Comparison of ENCODE assay signal across 8 cellular contexts in the genomic region with DNA sequence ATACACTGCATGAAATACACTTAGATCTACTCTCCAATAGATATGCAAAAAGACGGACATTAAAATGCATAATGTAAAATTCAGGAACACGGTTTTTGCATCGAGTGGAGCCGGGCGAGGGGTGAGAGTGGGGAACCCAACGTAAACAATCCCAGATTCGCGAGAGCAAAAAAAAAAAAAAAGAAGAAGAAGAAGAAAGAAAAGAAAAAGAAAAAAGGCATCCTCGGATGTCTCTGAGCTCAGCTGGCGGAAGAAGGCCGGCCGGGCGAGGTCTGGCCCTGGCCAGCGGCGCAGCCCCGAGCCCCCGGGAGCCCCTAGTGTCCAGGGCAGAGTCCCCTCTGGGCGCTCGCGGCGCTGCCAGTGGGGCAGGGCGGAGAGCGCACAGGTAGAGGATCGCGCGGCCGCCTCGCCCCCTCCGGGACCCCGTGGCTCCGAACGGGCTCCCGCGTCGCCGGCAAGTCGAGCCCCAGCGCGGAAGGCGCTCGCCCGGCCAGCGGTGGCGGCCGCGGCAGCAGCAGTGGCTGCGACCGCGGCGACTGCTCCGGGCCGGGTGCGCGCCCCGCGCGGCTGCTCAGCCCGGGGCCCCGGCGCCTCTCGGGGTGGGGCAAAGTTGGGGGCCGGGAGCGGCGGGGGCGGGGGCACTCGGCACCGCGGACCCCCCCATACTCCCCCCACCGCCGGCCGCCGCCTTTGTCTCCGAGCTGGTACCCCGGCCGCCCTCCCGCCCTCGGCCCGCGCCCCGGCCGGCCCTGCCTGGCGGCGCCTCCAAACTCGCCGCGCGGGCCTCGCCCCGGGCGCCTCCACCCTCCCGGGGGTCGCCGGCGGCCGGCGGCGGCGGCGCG. TPM values are rescaled to one million over a fixed set of nuclear protein-coding genes. Genes with fewer than 3 reads are reported as not detected.
DNase-seq lines count a peak whose midpoint lies in the region; ATAC-seq, FAIRE-seq and TF ChIP-seq lines count a peak whose summit lies in the region.

No MANE protein-coding gene starts in this region.

- TF ChIP-seq CTCF in BJ (IDR thresholded peaks at IDR 0.05; ENCODE audit: insufficient read depth, low read depth, low read length) (peak; percentile 22; the same call in 1 of the 2 replicates), VCaP (conservative IDR thresholded peaks at IDR 0.05) (no peak; the same call in 1 of the 2 replicates), prostate gland (IDR thresholded peaks at IDR 0.05) (peak in 2 of 4 experiments; percentile 36 to 38)

- H3K36me3 ChIP-seq in BJ (ENCODE audit: control insufficient read depth, insufficient read depth, low read length): no peaks in the 10 kb centered on the region
- H3K36me3 ChIP-seq in prostate gland: no peaks in the 10 kb centered on the region

- intact Hi-C loops in prostate gland (cut with DNase I): no loop called here

- POLR2A ChIA-PET in BJ (lab: Charles Lee): interaction anchor here (0.5 to 0.7 kb wide), 3 partner anchors 104 to 392 kb away, joined by 3 to 5 read pairs (median 3); no protein-coding TSS in a partner anchor

- ATAC-seq in GM18909 (IDR thresholded peaks at IDR 0.05; ENCODE audit: poor library complexity, unreplicated experiment) (peak; percentile 51), HG03097 (IDR thresholded peaks at IDR 0.05; ENCODE audit: low FRiP score, unreplicated experiment) (peak; percentile 47)

- under 1% methylated on average over 68 of the region's 100 CpGs for WGBS in prostate gland

- no peaks in the 10 kb centered on the region for H3K9me3 ChIP-seq in prostate gland

- H3K27ac ChIP-seq in VCaP: peak overlapping the region; percentile 97
- H3K27ac ChIP-seq in prostate gland: peak overlapping the region; percentile 97 to 100

- CTCF ChIA-PET in BJ (lab: Yijun Ruan, JAX): interaction anchor here (0.6 to 1.4 kb wide), 4 partner anchors 176 to 814 kb away, joined by 3 to 4 read pairs (median 4); no protein-coding TSS in a partner anchor

- H3K27me3 ChIP-seq in BJ (ENCODE audit: control insufficient read depth, insufficient read depth, low read length): no peaks in the 10 kb centered on the region
- no peaks in the 10 kb centered on the region for H3K27me3 ChIP-seq in prostate gland (replicated peaks; ENCODE audit: insufficient read depth)

- TF ChIP-seq POLR2A in prostate gland (IDR thresholded peaks at IDR 0.05): peak; percentile 49

- FAIRE-seq in frontal cortex (lab: Jason Lieb, UNC): no peak

- peaks cover 17% of the 10 kb centered on the region for H3K4me1 ChIP-seq in prostate gland (replicated peaks)

- no peak for DNase-seq in BJ (ENCODE audit: low read depth)
- DNase-seq in glomerular visceral epithelial cell (ENCODE audit: extremely low spot score): peak; percentile 40
- no peak for DNase-seq in prostate gland (ENCODE audit: low spot score)
- DNase-seq in frontal cortex (ENCODE audit: low spot score in 2 of 2): no peak
- DNase-seq in NCI-H128 (lab: John Stamatoyannopoulos, UW; ENCODE audit: unreplicated experiment): no peak

- H3K4me3 ChIP-seq in BJ (ENCODE audit: low read depth, low read length): peak overlapping the region; percentile 65
- H3K4me3 ChIP-seq in prostate gland: peak overlapping the region; percentile 62 to 87

RNA-seq across cellular contexts. Expression of gene ZFHX3, which starts 9.7 kb away (rescaled TPM):
- polyA plus RNA-seq in BJ (2011; rRNA removed): 2.2 and 2.8 TPM in 2 replicates
- 9.6 and 13.8 TPM in 2 replicates for polyA minus RNA-seq in BJ (2011; rRNA and poly(A)+ RNA removed)
- total RNA-seq in prostate gland (10 to 100 TPM; 51.1 to 53.9 TPM), frontal cortex (4.9 TPM)
